1 cellular context compared by ENCODE assay signal in genomic region chr7:43664681-43665080, GRCh38.
TF ChIP-seq lines count a peak whose summit lies in the region.

No MANE protein-coding gene starts in this region.

TF ChIP-seq in H1, 55 proteins besides CTCF, POLR2A, EP300 and RAD21:
- no peak for TF ChIP-seq SUZ12 (IDR thresholded peaks at IDR 0.05; ENCODE audit: low read length)
- no peak for TF ChIP-seq CBX8 (IDR thresholded peaks at IDR 0.05; ENCODE audit: borderline replicate concordance, low read depth, low read length)
- no peak for TF ChIP-seq RBBP5 (IDR thresholded peaks at IDR 0.05; ENCODE audit: borderline replicate concordance, low read depth, low read length)
- TF ChIP-seq CHD2 (IDR thresholded peaks at IDR 0.05; ENCODE audit: low read length): no peak
- no peak for TF ChIP-seq BCL11A (IDR thresholded peaks at IDR 0.05; ENCODE audit: low read depth in 2 of 2, low read length in 2 of 2)
